14 cellular contexts compared by ENCODE assay signal in genomic region chr18:22981274-22982133, GRCh38.
"Had no signal": no experiment of that assay in that cellular context is flagged by ENCODE, and none has a peak within 500 bp of the region (broad histone marks: within the 10 kb centered on the region; RNA-seq: fewer than 3 reads in every experiment).

No MANE protein-coding gene starts in this region.

- H3K9me3 Mint-ChIP-seq: activated CD8-positive, alpha-beta T cell treated with anti-CD3 and anti-CD28 coated beads for 36 hours; activated naive CD8-positive, alpha-beta T cell treated with anti-CD3 and anti-CD28 coated beads, Interleukin-2, amount 10 ng/mL, durations not matched to agents 7 days and 5 days; neural crest cell; stimulated activated effector memory CD8-positive, alpha-beta T cell treated with anti-CD3 and anti-CD28 coated beads, Interleukin-12 subunit alpha, Interleukin-12 subunit beta, amount 100 ng/mL, for 72 hours had no signal

- H3K4me1 Mint-ChIP-seq: activated naive CD8-positive, alpha-beta T cell treated with anti-CD3 and anti-CD28 coated beads, Interleukin-2, amount 10 ng/mL, durations not matched to agents 7 days and 5 days; stimulated activated effector memory CD8-positive, alpha-beta T cell treated with anti-CD3 and anti-CD28 coated beads, Interleukin-12 subunit alpha, Interleukin-12 subunit beta, amount 100 ng/mL, for 72 hours had no signal

- H3K27ac Mint-ChIP-seq: activated CD8-positive, alpha-beta T cell treated with anti-CD3 and anti-CD28 coated beads for 36 hours; activated naive CD8-positive, alpha-beta T cell treated with anti-CD3 and anti-CD28 coated beads, Interleukin-2, amount 10 ng/mL, durations not matched to agents 7 days and 5 days; stimulated activated effector memory CD8-positive, alpha-beta T cell treated with anti-CD3 and anti-CD28 coated beads, Interleukin-12 subunit alpha, Interleukin-12 subunit beta, amount 100 ng/mL, for 72 hours had no signal

- H3K27me3 Mint-ChIP-seq: activated CD8-positive, alpha-beta T cell treated with anti-CD3 and anti-CD28 coated beads for 36 hours; activated naive CD8-positive, alpha-beta T cell treated with anti-CD3 and anti-CD28 coated beads, Interleukin-2, amount 10 ng/mL, durations not matched to agents 7 days and 5 days had no signal

- ATAC-seq: activated CD8-positive, alpha-beta T cell treated with anti-CD3 and anti-CD28 coated beads for 36 hours; gastrocnemius medialis; left ventricle myocardium superior; stimulated activated effector memory CD8-positive, alpha-beta T cell treated with anti-CD3 and anti-CD28 coated beads, Interleukin-12 subunit alpha, Interleukin-12 subunit beta, amount 100 ng/mL, for 72 hours had no signal

- DNase-seq: activated CD4-positive, alpha-beta T cell treated with anti-CD3 and anti-CD28 coated beads for 4 hours; activated CD8-positive, alpha-beta memory T cell treated with anti-CD3 and anti-CD28 coated beads, Interleukin-2, amount 50 U/mL, for 4 hours; activated CD8-positive, alpha-beta T cell treated with anti-CD3 and anti-CD28 coated beads for 36 hours; activated naive CD8-positive, alpha-beta T cell treated with anti-CD3 and anti-CD28 coated beads, Interleukin-2, amount 10 ng/mL, durations not matched to agents 7 days and 5 days; anterior cingulate cortex; gastrocnemius medialis; left ventricle myocardium superior; substantia nigra; SW 1271; transverse colon had no signal

- H3K27ac ChIP-seq: gastrocnemius medialis, parathyroid adenoma, skin epidermis, transverse colon had no signal

- H3K4me3 Mint-ChIP-seq: activated CD8-positive, alpha-beta T cell treated with anti-CD3 and anti-CD28 coated beads for 36 hours; activated naive CD8-positive, alpha-beta T cell treated with anti-CD3 and anti-CD28 coated beads, Interleukin-2, amount 10 ng/mL, durations not matched to agents 7 days and 5 days; neural crest cell; stimulated activated effector memory CD8-positive, alpha-beta T cell treated with anti-CD3 and anti-CD28 coated beads, Interleukin-12 subunit alpha, Interleukin-12 subunit beta, amount 100 ng/mL, for 72 hours had no signal
